In the genomic region with DNA sequence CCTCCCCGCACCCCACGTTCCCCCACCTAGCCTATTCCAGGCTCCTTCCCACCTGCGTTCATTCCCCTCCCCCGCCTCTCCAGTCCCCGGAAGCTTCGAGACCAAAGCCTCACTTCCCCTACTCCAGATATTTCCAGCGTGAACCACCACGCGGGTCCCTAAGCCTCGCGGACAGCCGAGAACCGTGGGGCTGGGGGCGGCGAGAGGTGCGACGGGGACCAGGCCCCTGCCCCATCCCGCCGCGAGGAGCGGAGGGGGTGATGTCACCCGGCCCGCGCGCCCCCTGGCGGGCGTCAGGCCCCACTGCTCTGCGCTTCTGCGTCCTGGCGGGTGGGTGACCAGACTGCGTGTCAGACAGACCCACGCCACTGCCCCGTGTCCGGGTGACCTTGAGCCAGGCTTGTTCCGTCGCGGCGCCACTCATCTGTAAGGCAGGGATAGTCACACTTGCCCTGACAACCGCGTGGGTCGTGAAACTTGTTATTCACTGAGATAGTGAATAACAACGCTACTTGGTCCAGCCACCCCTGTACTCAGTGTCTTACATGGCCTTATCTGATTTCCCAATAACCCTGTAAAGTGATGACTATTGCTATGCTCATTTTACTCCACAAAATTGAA, we compare ENCODE assay signal across 8 cellular contexts. TPM values are rescaled to one million over a fixed set of nuclear protein-coding genes. Genes with fewer than 3 reads are reported as not detected.
DNase-seq lines count a peak whose midpoint lies in the region; ATAC-seq and TF ChIP-seq lines count a peak whose summit lies in the region.

No MANE protein-coding gene starts in this region.

- peak; percentile 98 for TF ChIP-seq CTCF in thoracic aorta (IDR thresholded peaks at IDR 0.05)

- H3K4me1 Mint-ChIP-seq in activated naive CD4-positive, alpha-beta T cell treated with anti-CD3 and anti-CD28 coated beads for 36 hours (ENCODE audit: low read depth) = peaks cover 14% of the 10 kb centered on the region

- DNase-seq in D341Med (ENCODE audit: low spot score) = peak; percentile 91
- peak; percentile 70 to 79 for DNase-seq in SJCRH30
- DNase-seq in activated naive CD4-positive, alpha-beta T cell treated with anti-CD3 and anti-CD28 coated beads for 36 hours = peak; percentile 77
- DNase-seq in globus pallidus (ENCODE audit: low spot score) = peak; percentile 80
- peak in 52 of 56 donors; percentile 22 to 89 (median 74) for DNase-seq in nucleus accumbens (lab: John Stamatoyannopoulos, UW)
- DNase-seq in thoracic aorta (ENCODE audit: low spot score) = peak; percentile 84

- peak overlapping the region; percentile 67 for H3K4me3 ChIP-seq in HUES48 (ENCODE audit: low read depth, low read length)
- peak overlapping the region; percentile 55 for H3K4me3 ChIP-seq in SJCRH30
- H3K4me3 ChIP-seq in thoracic aorta = peak overlapping the region; percentile 79

- no peaks in the 10 kb centered on the region for H3K9me3 ChIP-seq in HUES48 (ENCODE audit: control insufficient read depth, insufficient read depth, low read length)
- no peaks in the 10 kb centered on the region for H3K9me3 ChIP-seq in SJCRH30 (replicated peaks)
- no peaks in the 10 kb centered on the region for H3K9me3 ChIP-seq in thoracic aorta

- intact Hi-C loops in activated naive CD4-positive, alpha-beta T cell treated with anti-CD3 and anti-CD28 coated beads for 36 hours (cut with micrococcal nuclease) = loop anchor here (1.0 to 5.0 kb wide), 4 partner anchors 8 to 141 kb away; no protein-coding TSS in a partner anchor

- peak overlapping the region; percentile 68; the same call in 1 of the 2 replicates for H3K9ac ChIP-seq in HUES48 (ENCODE audit: low read depth, low read length)

- peaks cover 6% of the 10 kb centered on the region for H3K36me3 Mint-ChIP-seq in activated naive CD4-positive, alpha-beta T cell treated with anti-CD3 and anti-CD28 coated beads for 36 hours (ENCODE audit: low read depth)

- H3K27ac ChIP-seq in HUES48 (ENCODE audit: low read depth, low read length) (peak overlapping the region; percentile 73), SJCRH30 (peak overlapping the region; percentile 75), thoracic aorta (peak overlapping the region; percentile 96 to 98)

- no peaks in the 10 kb centered on the region for H3K27me3 Mint-ChIP-seq in activated naive CD4-positive, alpha-beta T cell treated with anti-CD3 and anti-CD28 coated beads for 36 hours (ENCODE audit: low read depth)

- H3K4me3 Mint-ChIP-seq in activated naive CD4-positive, alpha-beta T cell treated with anti-CD3 and anti-CD28 coated beads for 36 hours = peak overlapping the region; percentile 78

- peak overlapping the region; percentile 87 for H3K27ac Mint-ChIP-seq in activated naive CD4-positive, alpha-beta T cell treated with anti-CD3 and anti-CD28 coated beads for 36 hours

- H3K36me3 ChIP-seq in HUES48 (ENCODE audit: control insufficient read depth, insufficient read depth, low read length) = peaks cover 19% of the 10 kb centered on the region
- peaks cover 10% of the 10 kb centered on the region; the same call in 1 of the 2 replicates for H3K36me3 ChIP-seq in SJCRH30
- peaks cover 3% of the 10 kb centered on the region for H3K36me3 ChIP-seq in thoracic aorta

- CTCF ChIA-PET in activated naive CD4-positive, alpha-beta T cell treated with anti-CD3 and anti-CD28 coated beads for 36 hours (lab: Charles Lee) = interaction anchor here (0.7 to 6.0 kb wide), 10 partner anchors 8 to 141 kb away, joined by 3 to 77 read pairs (median 6); partner anchors contain the start of genes HSP90AB1 and SLC29A1

- ATAC-seq in GM21360 (IDR thresholded peaks at IDR 0.05; ENCODE audit: unreplicated experiment) (peak; percentile 68), thoracic aorta (ENCODE audit: insufficient number of reproducible peaks, low FRiP score, low read depth) (peak; percentile 47)

- peaks cover 13% of the 10 kb centered on the region for H3K4me1 ChIP-seq in HUES48 (ENCODE audit: control insufficient read depth, insufficient read depth, low read length)
- H3K4me1 ChIP-seq in SJCRH30 = peaks cover 6% of the 10 kb centered on the region
- H3K4me1 ChIP-seq in thoracic aorta (ENCODE audit: control insufficient read depth in 1 of 2, low read depth in 2 of 2) = peaks cover 26 to 52% of the 10 kb centered on the region in 2 donors

- peaks cover 10% of the 10 kb centered on the region; the same call in 1 of the 2 replicates for H3K27me3 ChIP-seq in HUES48 (ENCODE audit: control insufficient read depth, insufficient read depth, low read length)
- H3K27me3 ChIP-seq in SJCRH30 = no peaks in the 10 kb centered on the region
- no peaks in the 10 kb centered on the region for H3K27me3 ChIP-seq in thoracic aorta (replicated peaks; ENCODE audit: insufficient read depth)

- no peaks in the 10 kb centered on the region for H3K9me3 Mint-ChIP-seq in activated naive CD4-positive, alpha-beta T cell treated with anti-CD3 and anti-CD28 coated beads for 36 hours

RNA-seq across cellular contexts. Expression of gene HSP90AB1, which starts 9.0 kb away (rescaled TPM):
- total RNA-seq in SJCRH30 (2014; rRNA removed; shearing (Covaris generic)) = 1,351 and 1,358 TPM in 2 replicates
- total RNA-seq in activated naive CD4-positive, alpha-beta T cell treated with anti-CD3 and anti-CD28 coated beads for 36 hours = 1,000 to 10,000 TPM; 1,951 to 2,044 TPM
- 100 to 1,000 TPM; 405 to 695 TPM for total RNA-seq in thoracic aorta

RNA-seq across cellular contexts. Expression of gene SLC29A1, which starts 14.5 kb away (rescaled TPM):
- 102 and 109 TPM in 2 replicates for total RNA-seq in SJCRH30 (2014; rRNA removed; shearing (Covaris generic))
- 10 to 100 TPM; 32.7 to 33.4 TPM for total RNA-seq in activated naive CD4-positive, alpha-beta T cell treated with anti-CD3 and anti-CD28 coated beads for 36 hours
- total RNA-seq in thoracic aorta = 100 to 1,000 TPM; 132 to 172 TPM

RNA-seq across cellular contexts. Expression of gene SLC35B2, which starts 19.4 kb away (rescaled TPM):
- 27.8 and 28.5 TPM in 2 replicates for total RNA-seq in SJCRH30 (2014; rRNA removed; shearing (Covaris generic))
- total RNA-seq in activated naive CD4-positive, alpha-beta T cell treated with anti-CD3 and anti-CD28 coated beads for 36 hours = 1 to 10 TPM; 7.2 to 7.3 TPM
- total RNA-seq in thoracic aorta = 10 to 100 TPM; 19.9 to 33.3 TPM

RNA-seq across cellular contexts. Expression of gene MYMX, which starts 21.2 kb away (rescaled TPM):
- total RNA-seq in SJCRH30 (2014; rRNA removed; shearing (Covaris generic)) = 106 and 116 TPM in 2 replicates
- total RNA-seq in activated naive CD4-positive, alpha-beta T cell treated with anti-CD3 and anti-CD28 coated beads for 36 hours = not detected
- total RNA-seq in thoracic aorta = not detected

RNA-seq across cellular contexts. Expression of gene NFKBIE, which starts 27.4 kb away (rescaled TPM):
- 7.8 and 9.6 TPM in 2 replicates for total RNA-seq in SJCRH30 (2014; rRNA removed; shearing (Covaris generic))
- total RNA-seq in activated naive CD4-positive, alpha-beta T cell treated with anti-CD3 and anti-CD28 coated beads for 36 hours = 1 to 10 TPM; 9.1 to 9.6 TPM
- total RNA-seq in thoracic aorta = 10 to 100 TPM in 1 of 2 donors, 1 to 10 TPM in 1; 5.5 to 10.6 TPM

Comparison
In these comparisons a context has a peak if more than half of its experiments do, and no peak if none do; other contexts are left out.
1. Peak in every context shown above with its lines: DNase-seq, ATAC-seq, H3K4me3 ChIP-seq and H3K27ac ChIP-seq.